ENCODE assay signal across 22 cellular contexts in the genomic region with DNA sequence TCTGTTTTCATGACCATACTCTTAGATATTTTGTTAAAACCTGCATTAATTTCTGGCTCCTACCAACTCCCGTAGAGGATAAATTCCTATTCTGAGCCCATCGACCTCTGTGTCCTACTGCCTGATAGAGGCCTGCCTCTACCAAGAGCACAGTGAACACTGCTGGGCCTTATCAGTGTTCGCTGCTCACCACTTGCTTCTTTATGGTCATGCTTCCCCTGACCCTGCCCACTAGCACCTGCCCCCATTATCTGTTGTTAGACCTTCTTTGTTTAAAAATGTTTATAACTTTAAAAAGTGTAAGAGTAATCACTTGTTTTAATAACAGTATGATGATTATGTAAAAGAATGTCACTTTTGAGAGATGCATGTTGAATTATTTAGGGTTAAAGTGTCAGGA. TPM values are rescaled to one million over a fixed set of nuclear protein-coding genes. Genes with fewer than 3 reads are reported as not detected.
DNase-seq lines count a peak whose midpoint lies in the region; ATAC-seq, FAIRE-seq and TF ChIP-seq lines count a peak whose summit lies in the region.
"Had no signal": no experiment of that assay in that cellular context is flagged by ENCODE, and none has a peak within 500 bp of the region (broad histone marks: within the 10 kb centered on the region; RNA-seq: fewer than 3 reads in every experiment).

No MANE protein-coding gene starts in this region.

- H3K36me3 ChIP-seq in MM.1S (replicated peaks; ENCODE audit: insufficient read depth, low read length), result no peaks in the 10 kb centered on the region; the same call in 1 of the 2 replicates
- H3K36me3 ChIP-seq in neutrophil, result peaks cover 5% of the 10 kb centered on the region
- no peaks in the 10 kb centered on the region for H3K36me3 ChIP-seq in small intestine (ENCODE audit: control insufficient read depth in 2 of 2, insufficient read depth in 2 of 2, low read length in 2 of 2)

- no peak for TF ChIP-seq CTCF in CD14-positive monocyte (IDR thresholded peaks at IDR 0.05)
- TF ChIP-seq CTCF in MM.1S (IDR thresholded peaks at IDR 0.05; ENCODE audit: low read length), result no peak
- TF ChIP-seq CTCF in neutrophil (IDR thresholded peaks at IDR 0.05), result no peak

- H3K27me3 ChIP-seq in MM.1S (replicated peaks; ENCODE audit: insufficient read depth, low read length) (no peaks in the 10 kb centered on the region), neutrophil (no peaks in the 10 kb centered on the region), small intestine (ENCODE audit: control insufficient read depth in 2 of 2, insufficient read depth in 2 of 2, low read length in 2 of 2) (no peaks in the 10 kb centered on the region)

- intact Hi-C loops in CD14-positive monocyte (cut with micrococcal nuclease), result no loop called here

- no peak for DNase-seq in CD14-positive monocyte (ENCODE audit: low spot score)
- no peak for DNase-seq in MM.1S
- no peak for DNase-seq in small intestine
- DNase-seq in SIG-M5 (lab: John Stamatoyannopoulos, UW), result no peak
- DNase-seq: Caco-2; CD4-positive, alpha-beta memory T cell; DMS153; NCI-H1092; NCI-H1436 treated with DMSO at 0.1 percent for 48 hours; NCI-H1930; NCI-H345; NCI-H524; NCI-H774; NK-92 treated with Interleukin-12 subunit alpha and Interleukin-12 subunit beta, amount 100 ng/mL, for 24 hours; SW 1271 had no signal

- ATAC-seq in activated T-helper 17 cell treated with anti-CD3 and anti-CD28 coated beads, Interleukin-2, amount 50 U/mL, for 72 hours (replicated peaks), result no peak
- ATAC-seq in GM19463 (IDR thresholded peaks at IDR 0.05; ENCODE audit: unreplicated experiment), result no peak
- ATAC-seq in GM21390 (IDR thresholded peaks at IDR 0.05; ENCODE audit: unreplicated experiment), result no peak

- no peak overlapping the region for H2AFZ ChIP-seq in MM.1S (ENCODE audit: low read length)

- FAIRE-seq in small intestine (lab: Jason Lieb, UNC), result no peak
- FAIRE-seq: A204.1 had no signal

- peak overlapping the region in 1 of 2 donors; percentile 70 for H3K4me3 Mint-ChIP-seq in CD14-positive monocyte
- H3K4me3 Mint-ChIP-seq in activated T-helper 17 cell treated with anti-CD3 and anti-CD28 coated beads, Interleukin-2, amount 50 U/mL, for 72 hours, result peak overlapping the region; percentile 27

- H3K4me1 ChIP-seq in MM.1S (ENCODE audit: low read length) (peaks cover 67% of the 10 kb centered on the region), neutrophil (ENCODE audit: control insufficient read depth in 1 of 2, insufficient read depth in 1 of 2, low read depth in 1 of 2, low read length in 1 of 2) (peaks cover 67 to 82% of the 10 kb centered on the region in 2 experiments), small intestine (ENCODE audit: control insufficient read depth in 2 of 2, insufficient read depth in 1 of 2, low read depth in 1 of 2, low read length in 1 of 2) (peaks cover 0 to 3% of the 10 kb centered on the region in 2 donors)
- H3K4me1 ChIP-seq: Caco-2 had no signal

- H3K4me1 Mint-ChIP-seq in CD14-positive monocyte, result peaks cover 89% of the 10 kb centered on the region
- H3K4me1 Mint-ChIP-seq in activated T-helper 17 cell treated with anti-CD3 and anti-CD28 coated beads, Interleukin-2, amount 50 U/mL, for 72 hours, result peaks cover 51% of the 10 kb centered on the region

- H3K27ac Mint-ChIP-seq in CD14-positive monocyte, result peak overlapping the region; percentile 71 to 95 (median 89)
- H3K27ac Mint-ChIP-seq in activated T-helper 17 cell treated with anti-CD3 and anti-CD28 coated beads, Interleukin-2, amount 50 U/mL, for 72 hours, result no peak overlapping the region

- H3K9me2 ChIP-seq in MM.1S (replicated peaks; ENCODE audit: insufficient read depth, low read length), result no peaks in the 10 kb centered on the region

- H3K36me3 Mint-ChIP-seq in CD14-positive monocyte, result peaks cover 30 to 33% of the 10 kb centered on the region in 2 donors
- H3K36me3 Mint-ChIP-seq in activated T-helper 17 cell treated with anti-CD3 and anti-CD28 coated beads, Interleukin-2, amount 50 U/mL, for 72 hours (ENCODE audit: low read depth), result peaks cover 39% of the 10 kb centered on the region

- H3K9ac ChIP-seq in MM.1S (ENCODE audit: low read length), result no peak overlapping the region

- H3K27ac ChIP-seq in MM.1S (ENCODE audit: low read length), result no peak overlapping the region; the same call in 1 of the 2 replicates
- H3K27ac ChIP-seq in neutrophil, result peak overlapping the region; percentile 96
- H3K27ac ChIP-seq in small intestine (ENCODE audit: low read depth in 1 of 2, low read length in 1 of 2), result no peak overlapping the region

- H3K9me3 ChIP-seq in MM.1S (replicated peaks; ENCODE audit: insufficient read depth, low read length) (no peaks in the 10 kb centered on the region), neutrophil (no peaks in the 10 kb centered on the region), small intestine (ENCODE audit: control insufficient read depth, low read depth) (no peaks in the 10 kb centered on the region)
- H3K9me3 ChIP-seq: Caco-2 had no signal

- H3K79me2 ChIP-seq in MM.1S (ENCODE audit: low read length), result peaks cover 97% of the 10 kb centered on the region

- no peaks in the 10 kb centered on the region for H3K9me3 Mint-ChIP-seq in CD14-positive monocyte
- no peaks in the 10 kb centered on the region for H3K9me3 Mint-ChIP-seq in activated T-helper 17 cell treated with anti-CD3 and anti-CD28 coated beads, Interleukin-2, amount 50 U/mL, for 72 hours
- H3K9me3 Mint-ChIP-seq: CD4-positive, alpha-beta memory T cell had no signal

- peaks cover 15% of the 10 kb centered on the region for H3F3A ChIP-seq in MM.1S (ENCODE audit: insufficient read depth, low read length)

- no peaks in the 10 kb centered on the region; the same call in 1 of the 2 replicates for H4K20me1 ChIP-seq in MM.1S (ENCODE audit: insufficient read depth, low read length)

- H3K4me3 ChIP-seq in MM.1S (ENCODE audit: low read length), result 0 out of 2 replicates have a peak overlapping the region, but pooled peaks have one; percentile 5
- peak overlapping the region; percentile 31 to 36 for H3K4me3 ChIP-seq in neutrophil (ENCODE audit: low read depth in 1 of 2, low read length in 1 of 2)
- H3K4me3 ChIP-seq in small intestine (ENCODE audit: low read depth in 1 of 2, low read length in 2 of 2), result no peak overlapping the region

- peak overlapping the region; percentile 88; the same call in 1 of the 2 replicates for H3K4me2 ChIP-seq in MM.1S (ENCODE audit: low read depth, low read length)

- no peaks in the 10 kb centered on the region for H3K27me3 Mint-ChIP-seq in CD14-positive monocyte (ENCODE audit: low read depth in 3 of 3)
- no peaks in the 10 kb centered on the region for H3K27me3 Mint-ChIP-seq in activated T-helper 17 cell treated with anti-CD3 and anti-CD28 coated beads, Interleukin-2, amount 50 U/mL, for 72 hours
- H3K27me3 Mint-ChIP-seq: CD4-positive, alpha-beta memory T cell had no signal

- 91 to 93% (median 91%) methylated on average over 3 of the region's 3 CpGs for WGBS in small intestine, 3 donors

RNA-seq across cellular contexts. Expression of gene DAPP1, which starts 6.1 kb away (rescaled TPM):
- 100 to 1,000 TPM in 1 of 2 donors, 10 to 100 TPM in 1; 87.2 to 125 TPM for polyA plus RNA-seq in CD14-positive monocyte
- 10 to 100 TPM; 52.9 to 58.4 TPM for total RNA-seq in activated T-helper 17 cell treated with anti-CD3 and anti-CD28 coated beads, Interleukin-2, amount 50 U/mL, for 72 hours
- 1 to 10 TPM in 2 of 3 donors, not detected in 1; 1.8 to 2.4 TPM for polyA plus RNA-seq in small intestine
- total RNA-seq: Caco-2, H4 had no signal
- polyA plus RNA-seq: BJ had no signal

Comparison
In these comparisons a context has a peak if more than half of its experiments do, and no peak if none do; other contexts are left out.
1. H3K4me3 ChIP-seq: peak in MM.1S (single experiment) and neutrophil (2 of 2); none in small intestine (0 of 2).
2. RNA of gene DAPP1, which starts 6.1 kb away (polyA plus RNA-seq): 87.2 to 125 TPM in CD14-positive monocyte; 1.8 to 2.4 TPM in small intestine; every median in the first group is over 10 times any median in the second.